10 cellular contexts compared by ENCODE assay signal in the genomic region with DNA sequence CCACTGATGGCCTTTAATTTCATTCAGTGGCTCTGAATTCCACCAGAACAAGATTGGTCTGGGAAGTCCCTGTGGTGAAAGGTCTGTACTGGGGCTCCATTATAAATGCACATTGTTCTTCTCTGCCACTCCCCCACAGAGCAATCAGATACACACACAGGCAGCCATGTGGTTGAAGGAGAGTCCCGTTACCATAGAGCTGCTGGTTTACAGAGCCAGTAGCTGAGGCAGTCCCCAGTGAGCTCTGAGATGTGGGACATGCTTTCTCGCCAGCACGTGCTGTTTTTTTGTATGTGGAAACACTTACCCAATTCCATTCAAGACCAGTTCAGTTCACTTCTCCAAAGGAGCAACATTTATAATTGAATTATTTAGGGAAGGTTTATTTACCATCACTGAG.
DNase-seq lines count a peak whose midpoint lies in the region; ATAC-seq and TF ChIP-seq lines count a peak whose summit lies in the region.
"Had no signal": no experiment of that assay in that cellular context is flagged by ENCODE, and none has a peak within 500 bp of the region (broad histone marks: within the 10 kb centered on the region; RNA-seq: fewer than 3 reads in every experiment).

No MANE protein-coding gene starts in this region.

- peak; percentile 42 for DNase-seq in GM10266 (ENCODE audit: extremely low spot score)
- peak in 2 of 3 donors; percentile 22 to 61 for DNase-seq in right cardiac atrium
- no peak for DNase-seq in NCI-H446 (lab: John Stamatoyannopoulos, UW)
- no peak for DNase-seq in COLO668 (lab: John Stamatoyannopoulos, UW; ENCODE audit: unreplicated experiment)
- DNase-seq: activated gamma-delta T cell treated with Interleukin-2 at 50 U/mL for 16 hours, DMS79 had no signal

- H3K9me3 ChIP-seq in right cardiac atrium (ENCODE audit: control insufficient read depth, low read length) = no peaks in the 10 kb centered on the region

- peak; percentile 51 for ATAC-seq in GM21390 (IDR thresholded peaks at IDR 0.05; ENCODE audit: unreplicated experiment)
- peak; percentile 74 for ATAC-seq in HG03565 (IDR thresholded peaks at IDR 0.05; ENCODE audit: unreplicated experiment)
- ATAC-seq in right cardiac atrium = peak; percentile 62 to 82
- ATAC-seq in HG03457 (IDR thresholded peaks at IDR 0.05; ENCODE audit: unreplicated experiment) = no peak
- ATAC-seq in HG03045 (IDR thresholded peaks at IDR 0.05; ENCODE audit: unreplicated experiment) = no peak

- no peak for TF ChIP-seq CTCF in GM10266 (IDR thresholded peaks at IDR 0.05; ENCODE audit: control insufficient read depth, insufficient read depth, low read depth, missing control alignments)

- WGBS in right cardiac atrium = 27% methylated on average over 3 of the region's 3 CpGs

- H3K27ac ChIP-seq in right cardiac atrium (ENCODE audit: low read length) = no peak overlapping the region

- H3K4me1 ChIP-seq in right cardiac atrium (ENCODE audit: control insufficient read depth, insufficient read depth, low read length) = peaks cover 2% of the 10 kb centered on the region

- no peaks in the 10 kb centered on the region for H3K27me3 ChIP-seq in right cardiac atrium (ENCODE audit: control insufficient read depth, insufficient read depth)

- intact Hi-C loops in right cardiac atrium (cut with DNase I) = no loop called here

- H3K4me3 ChIP-seq in right cardiac atrium (ENCODE audit: low read length) = no peak overlapping the region

Comparison
In these comparisons a context has a peak if more than half of its experiments do, and no peak if none do; other contexts are left out.
1. DNase-seq: peak in GM10266 (single experiment) and right cardiac atrium (2 of 3); none in NCI-H446 (0 of 2) and COLO668 (single experiment).
2. ATAC-seq: peak in GM21390 (single experiment), HG03565 (single experiment) and right cardiac atrium (2 of 2); none in HG03457 (single experiment) and HG03045 (single experiment).